8 cellular contexts compared by ENCODE assay signal in genomic region chr22:40176921-40177737, GRCh38. TPM values are rescaled to one million over a fixed set of nuclear protein-coding genes. Genes with fewer than 3 reads are reported as not detected.
A peak's percentile ranks its signal among the peaks of the same experiment; 100 is the strongest.
DNase-seq lines count a peak whose midpoint lies in the region; ATAC-seq and TF ChIP-seq lines count a peak whose summit lies in the region.

No MANE protein-coding gene starts in this region.

- H3K14ac ChIP-seq in H9 (ENCODE audit: insufficient read depth, low read length) = 0 out of 2 replicates have a peak overlapping the region, but pooled peaks have one; percentile 54

- no peak overlapping the region for H2BK120ac ChIP-seq in H9 (ENCODE audit: low read depth, low read length, poor library complexity, severe bottlenecking)

- peaks cover 42% of the 10 kb centered on the region for H3K79me2 ChIP-seq in ACC112 (ENCODE audit: control insufficient read depth, insufficient read depth, low read length, unreplicated experiment)
- H3K79me2 ChIP-seq in H9 (ENCODE audit: insufficient read depth, low read length) = peaks cover 29% of the 10 kb centered on the region

- no peak overlapping the region for H3K56ac ChIP-seq in H9 (ENCODE audit: insufficient read length, low read depth, low read length)

- H4K91ac ChIP-seq in H9 (ENCODE audit: insufficient read length, low read depth, low read length) = no peak overlapping the region

- CTCF ChIA-PET in RWPE1 (lab: Yijun Ruan, JAX) = no interaction called here
- CTCF ChIA-PET in activated naive CD4-positive, alpha-beta T cell treated with anti-CD3 and anti-CD28 coated beads, Interleukin-2, amount 10 ng/mL, durations not matched to agents 7 days and 5 days (lab: Charles Lee) = interaction anchor here (0.8 to 2.3 kb wide), 6 partner anchors 14 to 642 kb away, joined by 3 to 8 read pairs (median 3); no protein-coding TSS in a partner anchor

- peaks cover 42 to 44% of the 10 kb centered on the region in 2 experiments for H3K4me1 Mint-ChIP-seq in H9
- H3K4me1 Mint-ChIP-seq in activated naive CD4-positive, alpha-beta T cell treated with anti-CD3 and anti-CD28 coated beads, Interleukin-2, amount 10 ng/mL, durations not matched to agents 7 days and 5 days = peaks cover 49% of the 10 kb centered on the region

- TF ChIP-seq POLR2A in sigmoid colon (IDR thresholded peaks at IDR 0.05) = no peak

- H3K27ac Mint-ChIP-seq in H9 = peak overlapping the region; percentile 96 to 98 (median 98)
- H3K27ac Mint-ChIP-seq in activated naive CD4-positive, alpha-beta T cell treated with anti-CD3 and anti-CD28 coated beads, Interleukin-2, amount 10 ng/mL, durations not matched to agents 7 days and 5 days = peak overlapping the region; percentile 93

- H4K5ac ChIP-seq in H9 (ENCODE audit: insufficient read length, low read depth, low read length) = no peak overlapping the region

- no peak overlapping the region for H3K18ac ChIP-seq in H9 (ENCODE audit: insufficient read length, low read depth, low read length)

- H3K9me3 ChIP-seq in H9 (ENCODE audit: control insufficient read depth, low read depth, low read length) (no peaks in the 10 kb centered on the region), sigmoid colon (no peaks in the 10 kb centered on the region)

- TF ChIP-seq CTCF in H9 (conservative IDR thresholded peaks at IDR 0.05) (no peak), RWPE1 (conservative IDR thresholded peaks at IDR 0.05; ENCODE audit: low read depth) (no peak), sigmoid colon (IDR thresholded peaks at IDR 0.05) (no peak)

- no peaks in the 10 kb centered on the region; a peak in 1 of 5 replicates for H3K9me3 Mint-ChIP-seq in H9
- no peaks in the 10 kb centered on the region for H3K9me3 Mint-ChIP-seq in activated naive CD4-positive, alpha-beta T cell treated with anti-CD3 and anti-CD28 coated beads, Interleukin-2, amount 10 ng/mL, durations not matched to agents 7 days and 5 days

- no peak overlapping the region for H3K4ac ChIP-seq in H9 (ENCODE audit: low read depth, low read length)

- intact Hi-C loops in left cardiac atrium (cut with DNase I) (no loop called here), sigmoid colon (cut with DNase I) (loop anchor here (2.0 to 10.0 kb wide), 5 partner anchors 45 to 645 kb away; partner anchors contain the start of genes ADSL and RPS19BP1), posterior vena cava (cut with DNase I) (no loop called here)

- no peak overlapping the region for H2AK5ac ChIP-seq in H9 (ENCODE audit: insufficient read length, low read length)

- no peak for TF ChIP-seq EP300 in sigmoid colon (IDR thresholded peaks at IDR 0.05)

- H2BK15ac ChIP-seq in H9 (ENCODE audit: low read depth, low read length) = no peak overlapping the region

- peak overlapping the region; percentile 78 for H2BK20ac ChIP-seq in H9 (ENCODE audit: low read depth, low read length, poor library complexity, severe bottlenecking)

- no peaks in the 10 kb centered on the region for H4K20me1 ChIP-seq in H9 (ENCODE audit: control insufficient read depth, insufficient read depth, insufficient read length)

- peaks cover 12% of the 10 kb centered on the region for H3K23me2 ChIP-seq in H9 (ENCODE audit: insufficient read length, low read depth, low read length, poor library complexity, severe bottlenecking)

- no peak overlapping the region for H3T11ph ChIP-seq in H9 (ENCODE audit: low read length)

- POLR2A ChIA-PET in RWPE1 (lab: Yijun Ruan, JAX; ENCODE audit: low non-redundant PET) = no interaction called here

- H3K36me3 ChIP-seq in ACC112 (ENCODE audit: insufficient read depth, low read length) (no peaks in the 10 kb centered on the region), sigmoid colon (no peaks in the 10 kb centered on the region)

- H3K4me3 Mint-ChIP-seq in H9 = peak overlapping the region; percentile 92
- H3K4me3 Mint-ChIP-seq in activated naive CD4-positive, alpha-beta T cell treated with anti-CD3 and anti-CD28 coated beads, Interleukin-2, amount 10 ng/mL, durations not matched to agents 7 days and 5 days = peak overlapping the region; percentile 75

- no peak overlapping the region for H4K8ac ChIP-seq in H9 (replicated peaks; ENCODE audit: insufficient read length, low read depth, low read length)

- no peaks in the 10 kb centered on the region for H3K27me3 Mint-ChIP-seq in H9 (ENCODE audit: low read depth)
- no peaks in the 10 kb centered on the region for H3K27me3 Mint-ChIP-seq in activated naive CD4-positive, alpha-beta T cell treated with anti-CD3 and anti-CD28 coated beads, Interleukin-2, amount 10 ng/mL, durations not matched to agents 7 days and 5 days

- H3K36me3 Mint-ChIP-seq in H9 (ENCODE audit: insufficient read depth in 1 of 3, low read depth in 3 of 3) = peaks cover 0 to 4% (median 2%) of the 10 kb centered on the region in 3 experiments; a peak in 3 of 7 replicates
- peaks cover 8% of the 10 kb centered on the region for H3K36me3 Mint-ChIP-seq in activated naive CD4-positive, alpha-beta T cell treated with anti-CD3 and anti-CD28 coated beads, Interleukin-2, amount 10 ng/mL, durations not matched to agents 7 days and 5 days

- H3K27me3 ChIP-seq in ACC112 (ENCODE audit: insufficient read depth, low read length) (no peaks in the 10 kb centered on the region), H9 (ENCODE audit: insufficient read depth, low read length) (no peaks in the 10 kb centered on the region), sigmoid colon (no peaks in the 10 kb centered on the region)

- peak; percentile 13 to 72 for ATAC-seq in left cardiac atrium
- no peak for ATAC-seq in GM21619 (IDR thresholded peaks at IDR 0.05; ENCODE audit: unreplicated experiment)

- H3K4me2 ChIP-seq in H9 (ENCODE audit: insufficient read depth, insufficient read length, low read length) = peak overlapping the region; percentile 84

- H3K23ac ChIP-seq in H9 (ENCODE audit: insufficient read length, low read depth, low read length) = no peak overlapping the region

- no peak overlapping the region for H2BK12ac ChIP-seq in H9 (ENCODE audit: insufficient read length, low read depth, low read length)

- H2BK5ac ChIP-seq in H9 (ENCODE audit: insufficient read length, low read length) = peak overlapping the region; percentile 65

- peak; percentile 76 for DNase-seq in H9
- no peak for DNase-seq in RWPE1 (ENCODE audit: low spot score)
- DNase-seq in activated naive CD4-positive, alpha-beta T cell treated with anti-CD3 and anti-CD28 coated beads, Interleukin-2, amount 10 ng/mL, durations not matched to agents 7 days and 5 days = peak; percentile 78
- DNase-seq in left cardiac atrium = peak; percentile 36
- no peak for DNase-seq in sigmoid colon
- no peak for DNase-seq in posterior vena cava (ENCODE audit: low spot score)

- peak overlapping the region; percentile 33 for H3K9ac ChIP-seq in H9 (ENCODE audit: extremely low read depth, insufficient read length, low read length)

- peaks cover 3% of the 10 kb centered on the region for H3K79me1 ChIP-seq in H9 (ENCODE audit: insufficient read depth, low read depth, low read length, poor library complexity, severe bottlenecking)

- peak overlapping the region; percentile 94 for H3K4me3 ChIP-seq in ACC112 (ENCODE audit: low read depth, low read length)
- H3K4me3 ChIP-seq in sigmoid colon = peak overlapping the region; percentile 18 to 71 (median 54)

- H3K4me1 ChIP-seq in ACC112 (ENCODE audit: control insufficient read depth, insufficient read depth, low read length, unreplicated experiment) (peaks cover 14% of the 10 kb centered on the region), H9 (ENCODE audit: insufficient read depth, low read length) (peaks cover 11% of the 10 kb centered on the region; the same call in 1 of the 2 replicates), sigmoid colon (peaks cover 0 to 57% (median 51%) of the 10 kb centered on the region in 4 donors)

- H3K27ac ChIP-seq in ACC112 (ENCODE audit: low read depth, low read length) (peak overlapping the region; percentile 69), H9 (ENCODE audit: insufficient read length, low read depth, low read length) (peak overlapping the region; percentile 75), RWPE1 (peak overlapping the region; percentile 82), sigmoid colon (peak overlapping the region; percentile 80 to 90 (median 81))

- WGBS in H9 (ENCODE audit: extremely low coverage, insufficient read length, low lambda C conversion rate) = no CpG with 5 or more reads among the region's 14 CpGs
- WGBS in sigmoid colon, 2 donors = 27 to 36% methylated on average over 14 of the region's 14 CpGs

- H2AFZ ChIP-seq in ACC112 (ENCODE audit: low read length, unreplicated experiment) (peak overlapping the region; percentile 94), H9 (ENCODE audit: low read length) (peak overlapping the region; percentile 71)

RNA-seq across cellular contexts. Expression of gene TNRC6B, which starts 0.6 kb away (rescaled TPM):
- total RNA-seq in H9 (2021) (53.5 and 58.1 TPM in 2 replicates), left cardiac atrium (10 to 100 TPM; 30.6 to 39.8 TPM), sigmoid colon (10 to 100 TPM; 26.5 to 51.8 (median 28.1) TPM), posterior vena cava (10 to 100 TPM; 44.3 to 44.9 TPM)
- 10 to 100 TPM in 1 of 3 donors, 1 to 10 TPM in 1, under 1 TPM in 1; 0.60 to 23.0 (median 9.2) TPM for polyA plus RNA-seq in sigmoid colon

Comparison
In these comparisons a context has a peak if more than half of its experiments do, and no peak if none do; other contexts are left out.
1. DNase-seq: peak in H9 (single experiment), activated naive CD4-positive, alpha-beta T cell treated with anti-CD3 and anti-CD28 coated beads, Interleukin-2, amount 10 ng/mL, durations not matched to agents 7 days and 5 days (single experiment) and left cardiac atrium (single experiment); none in RWPE1 (single experiment), sigmoid colon (single experiment) and posterior vena cava (single experiment).
2. Peak in every context shown above with its lines, with median percentiles within 50 percentile points of each other: H3K27ac ChIP-seq.